Comparison of ENCODE assay signal across 11 cellular contexts in the genomic region with DNA sequence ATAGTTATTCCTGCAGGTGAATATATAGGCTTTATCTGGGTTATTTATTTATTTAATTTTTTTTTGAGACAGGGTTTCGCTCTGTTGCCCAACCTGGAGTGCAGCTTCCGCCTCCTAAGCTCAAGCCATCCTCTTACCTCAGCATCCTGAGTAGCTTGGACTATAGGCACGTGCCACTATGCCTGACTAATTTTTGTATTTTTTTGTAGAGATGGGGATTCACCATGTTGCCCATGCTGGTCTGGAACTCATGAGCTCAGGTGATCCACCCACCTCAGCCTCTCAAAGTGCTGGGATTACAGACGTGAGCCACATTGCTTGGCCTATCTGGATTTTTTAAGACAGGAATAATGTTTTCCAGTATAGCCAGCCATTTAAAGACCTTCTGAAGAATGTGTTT. TPM values are rescaled to one million over a fixed set of nuclear protein-coding genes. Genes with fewer than 3 reads are reported as not detected.
DNase-seq lines count a peak whose midpoint lies in the region; ATAC-seq, FAIRE-seq and TF ChIP-seq lines count a peak whose summit lies in the region.
"Had no signal": no experiment of that assay in that cellular context is flagged by ENCODE, and none has a peak within 500 bp of the region (broad histone marks: within the 10 kb centered on the region; RNA-seq: fewer than 3 reads in every experiment).

No MANE protein-coding gene starts in this region.

- H3K9me3 ChIP-seq in NT2/D1 (ENCODE audit: insufficient read depth, low read length) = no peaks in the 10 kb centered on the region

- ATAC-seq in GM21528 (IDR thresholded peaks at IDR 0.05; ENCODE audit: low FRiP score, unreplicated experiment) = no peak

- H3K36me3 ChIP-seq in NT2/D1 (ENCODE audit: insufficient read depth, insufficient read length, low read length) = peaks cover 51% of the 10 kb centered on the region

- H3K27me3 ChIP-seq in NT2/D1 (ENCODE audit: insufficient read depth, insufficient read length) = no peaks in the 10 kb centered on the region
- H3K27me3 ChIP-seq: SJSA1 had no signal

- H3K4me1 ChIP-seq in NT2/D1 (ENCODE audit: insufficient read depth, insufficient read length) = no peaks in the 10 kb centered on the region

- DNase-seq in SIG-M5 treated with dmso at 0.1 percent for 504 hours (lab: John Stamatoyannopoulos, UW; ENCODE audit: unreplicated experiment) = peak; percentile 64
- DNase-seq in SIG-M5 (lab: John Stamatoyannopoulos, UW) = no peak
- no peak for DNase-seq in NT2/D1 (ENCODE audit: low read depth, low spot score)
- no peak for DNase-seq in chondrocyte (ENCODE audit: low spot score)
- DNase-seq in osteocyte (ENCODE audit: extremely low spot score, unreplicated experiment) = no peak
- DNase-seq in GM19239 (ENCODE audit: insufficient read length, low spot score) = no peak
- DNase-seq in NOMO-1 treated with DMSO at 0.1 percent for 48 hours (lab: John Stamatoyannopoulos, UW; ENCODE audit: unreplicated experiment) = no peak
- DNase-seq: midbrain had no signal

- H3K36me3 Mint-ChIP-seq in chondrocyte (ENCODE audit: low read depth) = peaks cover 41% of the 10 kb centered on the region
- H3K36me3 Mint-ChIP-seq in osteocyte (ENCODE audit: unreplicated experiment) = peaks cover 49% of the 10 kb centered on the region

- H3K4me3 ChIP-seq in NT2/D1 (ENCODE audit: insufficient read length, low read depth) = peak overlapping the region; percentile 92

- FAIRE-seq in GM19239 (lab: Jason Lieb, UNC) = no peak
- FAIRE-seq: A204.1 had no signal

- H3K4me3 Mint-ChIP-seq in chondrocyte (ENCODE audit: unreplicated experiment) (peak overlapping the region; percentile 88), osteocyte (ENCODE audit: unreplicated experiment) (peak overlapping the region; percentile 18)

- H3K27ac Mint-ChIP-seq in chondrocyte (ENCODE audit: unreplicated experiment) = no peak overlapping the region
- H3K27ac Mint-ChIP-seq in osteocyte (ENCODE audit: unreplicated experiment) = no peak overlapping the region

- H3K9ac ChIP-seq in NT2/D1 (ENCODE audit: insufficient read length, low read depth) = peak overlapping the region; percentile 97

- H3K4me1 Mint-ChIP-seq in chondrocyte (ENCODE audit: low read depth) (peaks cover 42% of the 10 kb centered on the region), osteocyte (ENCODE audit: unreplicated experiment) (peaks cover 30% of the 10 kb centered on the region)

- TF ChIP-seq CTCF in chondrocyte (IDR thresholded peaks at IDR 0.05) (no peak), osteocyte (IDR thresholded peaks at IDR 0.05) (no peak)

- H3K9me3 Mint-ChIP-seq in chondrocyte (ENCODE audit: low read depth) (no peaks in the 10 kb centered on the region), osteocyte (ENCODE audit: unreplicated experiment) (no peaks in the 10 kb centered on the region)

- H3K27me3 Mint-ChIP-seq in chondrocyte (ENCODE audit: low read depth) (no peaks in the 10 kb centered on the region), osteocyte (ENCODE audit: unreplicated experiment) (no peaks in the 10 kb centered on the region)

RNA-seq across cellular contexts. Expression of gene RAN, which starts 2.0 kb away (rescaled TPM):
- total RNA-seq in chondrocyte (509 to 544 TPM (median 519 TPM) in 3 replicates), osteocyte (471 and 474 TPM in 2 replicates)

RNA-seq across cellular contexts. Expression of gene STX2, which starts 34.8 kb away (rescaled TPM):
- total RNA-seq in chondrocyte = 28.4 to 42.6 TPM (median 40.4 TPM) in 3 replicates
- 32.0 and 36.5 TPM in 2 replicates for total RNA-seq in osteocyte
